ENCODE assay signal across 21 cellular contexts in the genomic region with DNA sequence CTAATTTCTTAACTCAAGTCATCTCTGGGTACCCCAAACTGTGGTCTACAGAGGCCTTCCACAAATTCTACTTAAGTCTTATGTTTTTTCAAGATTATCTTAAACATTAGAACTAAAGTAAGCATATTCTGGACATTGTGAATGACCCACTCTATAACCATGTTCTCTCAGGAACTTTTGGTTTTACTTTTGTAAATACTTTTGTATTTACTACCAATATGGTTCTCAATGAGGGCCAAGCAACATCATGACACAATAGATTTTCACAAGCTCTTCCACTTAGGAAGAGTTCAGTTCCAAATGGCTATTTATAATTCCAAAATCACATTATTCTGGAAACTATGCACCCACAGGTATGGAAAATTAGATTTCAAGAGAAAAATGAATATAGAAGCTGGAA.
"Had no signal": no experiment of that assay in that cellular context is flagged by ENCODE, and none has a peak within 500 bp of the region (broad histone marks: within the 10 kb centered on the region; RNA-seq: fewer than 3 reads in every experiment).

No MANE protein-coding gene starts in this region.

- H3K27me3 Mint-ChIP-seq: activated B cell treated with CpG ODN at 0.5 μM for 24 hours; activated CD4-positive, alpha-beta memory T cell treated with anti-CD3 and anti-CD28 coated beads, Interleukin-2, amount 10 ng/mL, durations not matched to agents 7 days and 5 days; activated CD8-positive, alpha-beta memory T cell treated with anti-CD3 and anti-CD28 coated beads, Interleukin-2, amount 10 ng/mL, durations not matched to agents 7 days and 5 days; activated naive CD8-positive, alpha-beta T cell treated with anti-CD3 and anti-CD28 coated beads, Interleukin-2, amount 10 ng/mL, durations not matched to agents 7 days and 5 days; dendritic cell treated with granulocyte-macrophage colony-stimulating factor and Interleukin-4, amounts not matched to agents 40 ng/mL and 50 ng/mL, for 4 days had no signal

- ATAC-seq: activated CD8-positive, alpha-beta memory T cell treated with anti-CD3 and anti-CD28 coated beads, Interleukin-2, amount 10 ng/mL, durations not matched to agents 7 days and 5 days; gastrocnemius medialis; heart left ventricle; left lobe of liver; natural killer cell had no signal

- H3K4me3 Mint-ChIP-seq: activated B cell treated with CpG ODN at 0.5 μM for 24 hours; activated CD4-positive, alpha-beta memory T cell treated with anti-CD3 and anti-CD28 coated beads, Interleukin-2, amount 10 ng/mL, durations not matched to agents 7 days and 5 days; activated CD8-positive, alpha-beta memory T cell treated with anti-CD3 and anti-CD28 coated beads, Interleukin-2, amount 10 ng/mL, durations not matched to agents 7 days and 5 days; activated naive CD8-positive, alpha-beta T cell treated with anti-CD3 and anti-CD28 coated beads, Interleukin-2, amount 10 ng/mL, durations not matched to agents 7 days and 5 days; dendritic cell treated with granulocyte-macrophage colony-stimulating factor and Interleukin-4, amounts not matched to agents 40 ng/mL and 50 ng/mL, for 4 days; natural killer cell; T-helper 2 cell treated with Interferon-gamma antibody and Interleukin-4, amounts not matched to agents 5 μg/mL and 100 μg/mL, for 36 hours had no signal

- H3K27ac ChIP-seq: cardiac muscle cell, esophagus muscularis mucosa, gastrocnemius medialis, heart left ventricle, tibial artery had no signal

- H3K9me3 Mint-ChIP-seq: activated B cell treated with CpG ODN at 0.5 μM for 24 hours; activated CD4-positive, alpha-beta memory T cell treated with anti-CD3 and anti-CD28 coated beads, Interleukin-2, amount 10 ng/mL, durations not matched to agents 7 days and 5 days; dendritic cell treated with granulocyte-macrophage colony-stimulating factor and Interleukin-4, amounts not matched to agents 40 ng/mL and 50 ng/mL, for 4 days; natural killer cell had no signal

- H3K27ac Mint-ChIP-seq: activated B cell treated with CpG ODN at 0.5 μM for 24 hours; activated CD4-positive, alpha-beta memory T cell treated with anti-CD3 and anti-CD28 coated beads, Interleukin-2, amount 10 ng/mL, durations not matched to agents 7 days and 5 days; activated CD8-positive, alpha-beta memory T cell treated with anti-CD3 and anti-CD28 coated beads, Interleukin-2, amount 10 ng/mL, durations not matched to agents 7 days and 5 days; activated naive CD8-positive, alpha-beta T cell treated with anti-CD3 and anti-CD28 coated beads, Interleukin-2, amount 10 ng/mL, durations not matched to agents 7 days and 5 days; dendritic cell treated with granulocyte-macrophage colony-stimulating factor and Interleukin-4, amounts not matched to agents 40 ng/mL and 50 ng/mL, for 4 days; natural killer cell; T-helper 2 cell treated with Interferon-gamma antibody and Interleukin-4, amounts not matched to agents 5 μg/mL and 100 μg/mL, for 36 hours had no signal

- H3K4me3 ChIP-seq: cardiac muscle cell, esophagus muscularis mucosa, gastrocnemius medialis, heart left ventricle, lung, tibial artery had no signal

- H3K9me3 ChIP-seq: esophagus muscularis mucosa, gastrocnemius medialis, tibial artery had no signal

- H3K4me1 ChIP-seq: esophagus muscularis mucosa, gastrocnemius medialis, tibial artery had no signal

- H3K27me3 ChIP-seq: cardiac muscle cell, esophagus muscularis mucosa, gastrocnemius medialis, heart left ventricle, tibial artery had no signal

- DNase-seq: activated B cell treated with CpG ODN at 0.5 μM for 24 hours; activated CD4-positive, alpha-beta memory T cell treated with anti-CD3 and anti-CD28 coated beads, Interleukin-2, amount 10 ng/mL, durations not matched to agents 7 days and 5 days; activated CD4-positive, alpha-beta T cell treated with anti-CD3 and anti-CD28 coated beads for 4 hours; activated CD8-positive, alpha-beta memory T cell treated with anti-CD3 and anti-CD28 coated beads, Interleukin-2, amount 10 ng/mL, durations not matched to agents 7 days and 5 days; activated naive CD4-positive, alpha-beta T cell; activated naive CD8-positive, alpha-beta T cell treated with anti-CD3 and anti-CD28 coated beads, Interleukin-2, amount 10 ng/mL, durations not matched to agents 7 days and 5 days; amygdala; effector CD8-positive, alpha-beta T cell; gastrocnemius medialis; heart left ventricle; kidney; natural killer cell; retina; stimulated activated naive CD4-positive, alpha-beta T cell treated with Interleukin-2 at 50 U/mL for 16 hours; tibial artery had no signal

- H3K36me3 ChIP-seq: cardiac muscle cell, esophagus muscularis mucosa, gastrocnemius medialis, heart left ventricle, tibial artery had no signal

- H3K36me3 Mint-ChIP-seq: natural killer cell had no signal
